Comparison of ENCODE assay signal across 30 cellular contexts in genomic region chr2:121372082-121372481, GRCh38.
"Had no signal": no experiment of that assay in that cellular context is flagged by ENCODE, and none has a peak within 500 bp of the region (broad histone marks: within the 10 kb centered on the region; RNA-seq: fewer than 3 reads in every experiment).

No MANE protein-coding gene starts in this region.

- H3K9me3 ChIP-seq: adrenal gland, lower lobe of right lung, mucosa of descending colon, ovary, prostate gland, suprapubic skin, tibial artery had no signal

- H3K4me1 Mint-ChIP-seq: activated CD4-positive, alpha-beta memory T cell treated with anti-CD3 and anti-CD28 coated beads, Interleukin-2, amount 10 ng/mL, durations not matched to agents 7 days and 5 days; activated naive CD8-positive, alpha-beta T cell treated with anti-CD3 and anti-CD28 coated beads for 36 hours; brain had no signal

- H3K9me3 Mint-ChIP-seq: activated CD4-positive, alpha-beta memory T cell treated with anti-CD3 and anti-CD28 coated beads, Interleukin-2, amount 10 ng/mL, durations not matched to agents 7 days and 5 days; activated CD4-positive, alpha-beta T cell treated with anti-CD3 and anti-CD28 coated beads, Interleukin-2, amount 10 ng/mL, durations not matched to agents 24 days and 14 days; activated naive CD8-positive, alpha-beta T cell treated with anti-CD3 and anti-CD28 coated beads for 36 hours; activated T-cell treated with anti-CD3 and anti-CD28 coated beads, Interleukin-2, amount 50 U/mL, for 4 hours; brain; effector memory CD8-positive, alpha-beta T cell had no signal

- H3K4me1 ChIP-seq: adrenal gland, lower lobe of right lung, prostate gland, suprapubic skin had no signal

- H3K36me3 ChIP-seq: ovary had no signal

- H3K27me3 Mint-ChIP-seq: activated CD4-positive, alpha-beta memory T cell treated with anti-CD3 and anti-CD28 coated beads, Interleukin-2, amount 10 ng/mL, durations not matched to agents 7 days and 5 days; activated CD4-positive, alpha-beta T cell treated with anti-CD3 and anti-CD28 coated beads, Interleukin-2, amount 10 ng/mL, durations not matched to agents 24 days and 14 days; activated naive CD8-positive, alpha-beta T cell treated with anti-CD3 and anti-CD28 coated beads for 36 hours; brain; effector memory CD8-positive, alpha-beta T cell had no signal

- H3K4me3 Mint-ChIP-seq: activated CD4-positive, alpha-beta memory T cell treated with anti-CD3 and anti-CD28 coated beads, Interleukin-2, amount 10 ng/mL, durations not matched to agents 7 days and 5 days; activated CD4-positive, alpha-beta T cell treated with anti-CD3 and anti-CD28 coated beads, Interleukin-2, amount 10 ng/mL, durations not matched to agents 24 days and 14 days; activated naive CD8-positive, alpha-beta T cell treated with anti-CD3 and anti-CD28 coated beads for 36 hours; activated T-cell treated with anti-CD3 and anti-CD28 coated beads, Interleukin-2, amount 50 U/mL, for 4 hours; brain; effector memory CD8-positive, alpha-beta T cell had no signal

- ATAC-seq: activated T-cell treated with anti-CD3 and anti-CD28 coated beads, Interleukin-2, amount 50 U/mL, for 4 hours; effector memory CD8-positive, alpha-beta T cell; esophagus mucosa; lower lobe of right lung; mucosa of descending colon had no signal

- H3K27ac ChIP-seq: adrenal gland, cardiac muscle cell, coronary artery, lower lobe of right lung, ovary, prostate gland, suprapubic skin, tibial artery had no signal

- H3K4me3 ChIP-seq: adrenal gland, cardiac muscle cell, coronary artery, dorsolateral prefrontal cortex, lower lobe of right lung, mucosa of descending colon, ovary, prostate gland, smooth muscle cell, suprapubic skin, tibial artery had no signal

- H3K27ac Mint-ChIP-seq: activated CD4-positive, alpha-beta memory T cell treated with anti-CD3 and anti-CD28 coated beads, Interleukin-2, amount 10 ng/mL, durations not matched to agents 7 days and 5 days; activated naive CD8-positive, alpha-beta T cell treated with anti-CD3 and anti-CD28 coated beads for 36 hours; brain had no signal

- H3K4me2 ChIP-seq: smooth muscle cell had no signal

- DNase-seq: activated CD4-positive, alpha-beta memory T cell treated with anti-CD3 and anti-CD28 coated beads, Interleukin-2, amount 10 ng/mL, durations not matched to agents 7 days and 5 days; activated CD4-positive, alpha-beta T cell treated with anti-CD3 and anti-CD28 coated beads, Interleukin-2, amount 10 ng/mL, durations not matched to agents 24 days and 14 days; activated CD4-positive, CD25-positive, alpha-beta regulatory T cell treated with anti-CD3 and anti-CD28 coated beads, Interleukin-2, amount 50 U/mL, for 72 hours; activated CD8-positive, alpha-beta memory T cell treated with anti-CD3 and anti-CD28 coated beads, Interleukin-2, amount 50 U/mL, for 48 hours; activated naive CD4-positive, alpha-beta T cell; activated naive CD8-positive, alpha-beta T cell treated with anti-CD3 and anti-CD28 coated beads for 36 hours; activated T-cell treated with anti-CD3 and anti-CD28 coated beads, Interleukin-2, amount 50 U/mL, for 4 hours; adrenal gland; aorta; dorsolateral prefrontal cortex; effector memory CD8-positive, alpha-beta T cell; foreskin fibroblast; head of caudate nucleus; lower lobe of right lung; mucosa of descending colon; ovary; retina; stimulated activated CD4-positive, alpha-beta T cell treated with anti-CD3 and anti-CD28 coated beads, Interleukin-1b, Interleukin-23, amount 100 ng/mL, for 48 hours; stimulated activated CD4-positive, alpha-beta T cell treated with anti-CD3 and anti-CD28 coated beads, Interleukin-4, amount 100 ng/mL, for 4 hours; stimulated activated CD8-positive, alpha-beta memory T cell treated with anti-CD3 and anti-CD28 coated beads, Interleukin-4, amount 100 ng/mL, for 48 hours; stimulated activated naive CD4-positive, alpha-beta T cell; T-helper 1 cell; tibial artery had no signal

- H3K27me3 ChIP-seq: adrenal gland, cardiac muscle cell, dorsolateral prefrontal cortex, ovary, suprapubic skin, tibial artery had no signal
